Comparison of ENCODE assay signal across 21 cellular contexts in genomic region chr6:77814119-77814518, GRCh38.
A peak's percentile ranks its signal among the peaks of the same experiment; 100 is the strongest.
DNase-seq lines count a peak whose midpoint lies in the region; ATAC-seq, FAIRE-seq and TF ChIP-seq lines count a peak whose summit lies in the region.
"Had no signal": no experiment of that assay in that cellular context is flagged by ENCODE, and none has a peak within 500 bp of the region (broad histone marks: within the 10 kb centered on the region; RNA-seq: fewer than 3 reads in every experiment).

No MANE protein-coding gene starts in this region.

- H3K36me3 Mint-ChIP-seq in Caco-2 (ENCODE audit: insufficient read depth, unreplicated experiment) (no peaks in the 10 kb centered on the region), T-helper 17 cell (ENCODE audit: low read depth) (no peaks in the 10 kb centered on the region)
- H3K36me3 Mint-ChIP-seq: CD14-positive monocyte; CD4-positive, alpha-beta memory T cell; IgD-negative memory B cell had no signal

- intact Hi-C loops in Caco-2 (cut with micrococcal nuclease; ENCODE audit: unreplicated experiment) (loop anchor here (1.0 kb wide), 1 partner anchor 20 kb away; no protein-coding TSS in a partner anchor), HepG2 (cut with micrococcal nuclease; ENCODE audit: unreplicated experiment) (no loop called here)

- no peak for FAIRE-seq in HepG2 (lab: Jason Lieb, UNC)
- FAIRE-seq in small intestine (lab: Jason Lieb, UNC) = no peak
- FAIRE-seq: GM12878, H54, HTR-8/SVneo had no signal

- H3K4me3 Mint-ChIP-seq in Caco-2 (ENCODE audit: unreplicated experiment) (peak overlapping the region; percentile 41), T-helper 17 cell (no peak overlapping the region)
- H3K4me3 Mint-ChIP-seq: CD14-positive monocyte; CD4-positive, alpha-beta memory T cell; HFFc6; IgD-negative memory B cell had no signal

- H3K4me1 Mint-ChIP-seq in Caco-2 (ENCODE audit: low read depth, unreplicated experiment) (peaks cover 30% of the 10 kb centered on the region), T-helper 17 cell (no peaks in the 10 kb centered on the region)
- H3K4me1 Mint-ChIP-seq: CD14-positive monocyte; CD4-positive, alpha-beta memory T cell; IgD-negative memory B cell had no signal

- H4K20me1 ChIP-seq in HepG2 (ENCODE audit: insufficient read depth, low read length) = no peaks in the 10 kb centered on the region
- H4K20me1 ChIP-seq: BLaER1 had no signal

- H3K27me3 Mint-ChIP-seq in Caco-2 (ENCODE audit: insufficient read depth, unreplicated experiment) = no peaks in the 10 kb centered on the region
- H3K27me3 Mint-ChIP-seq in T-helper 17 cell = no peaks in the 10 kb centered on the region
- H3K27me3 Mint-ChIP-seq: CD4-positive, alpha-beta memory T cell; IgD-negative memory B cell had no signal

- H3K4me3 ChIP-seq in Caco-2 (ENCODE audit: low read depth, low read length) (no peak overlapping the region), HepG2 (replicated peaks in 1 of 3; ENCODE audit: insufficient read depth in 1 of 3, low read depth in 2 of 3, low read length in 3 of 3) (no peak overlapping the region), small intestine (ENCODE audit: low read depth in 1 of 2, low read length in 2 of 2) (no peak overlapping the region)
- H3K4me3 ChIP-seq: BLaER1, GM12878 had no signal

- TF ChIP-seq POLR2A in HepG2 (IDR thresholded peaks at IDR 0.05; ENCODE audit: insufficient read depth in 1 of 2, low read depth in 2 of 2, low read length in 2 of 2) = no peak

- POLR2A ChIA-PET in Caco-2 (lab: Charles Lee) = no interaction called here
- POLR2A ChIA-PET in HepG2 (lab: Yijun Ruan, JAX) = no interaction called here

- DNase-seq in Caco-2 (peak in 1 of 2 experiments; percentile 33), T-helper 17 cell (no peak), HepG2 (ENCODE audit: low spot score) (no peak), small intestine (peak; percentile 47), DMS 273 treated with DMSO at 0.1 percent for 48 hours (lab: John Stamatoyannopoulos, UW) (no peak), NCI-H446 (lab: John Stamatoyannopoulos, UW) (no peak), islet precursor cell (no peak)
- DNase-seq: 8988T; Calu3; CD4-positive, alpha-beta memory T cell; DMS53; DND-41; EL; HFFc6 had no signal

- no peaks in the 10 kb centered on the region for H3K36me3 ChIP-seq in Caco-2 (ENCODE audit: control insufficient read depth, insufficient read depth, low read length)
- H3K36me3 ChIP-seq in HepG2 (replicated peaks in 1 of 2; ENCODE audit: control insufficient read depth in 1 of 2, insufficient read depth in 2 of 2, low read length in 2 of 2) = no peaks in the 10 kb centered on the region
- H3K36me3 ChIP-seq in small intestine (ENCODE audit: control insufficient read depth in 2 of 2, insufficient read depth in 2 of 2, low read length in 2 of 2) = no peaks in the 10 kb centered on the region
- H3K36me3 ChIP-seq: BLaER1 had no signal

- no peak overlapping the region for H2AFZ ChIP-seq in HepG2 (ENCODE audit: low read length)

- no peaks in the 10 kb centered on the region for H3K27me3 ChIP-seq in Caco-2 (replicated peaks; ENCODE audit: control insufficient read depth, insufficient read depth, low read length)
- H3K27me3 ChIP-seq in HepG2 (ENCODE audit: control insufficient read depth in 1 of 2, insufficient read depth in 2 of 2, low read length in 2 of 2) = no peaks in the 10 kb centered on the region
- H3K27me3 ChIP-seq in small intestine (ENCODE audit: control insufficient read depth in 2 of 2, insufficient read depth in 2 of 2, low read length in 2 of 2) = no peaks in the 10 kb centered on the region
- H3K27me3 ChIP-seq: BLaER1 had no signal

- no peaks in the 10 kb centered on the region for H3K79me2 ChIP-seq in HepG2 (ENCODE audit: insufficient read depth, low read length)

- no peaks in the 10 kb centered on the region for H3K9me3 Mint-ChIP-seq in Caco-2 (ENCODE audit: unreplicated experiment)

- CTCF ChIA-PET in Caco-2 (lab: Charles Lee) (no interaction called here), HepG2 (lab: Yijun Ruan, JAX; ENCODE audit: low intra/inter-chr PET ratio, low total read pairs) (no interaction called here)

- 75% methylated on average over 1 of the region's 1 CpG for WGBS in HepG2 (ENCODE audit: low lambda C conversion rate)
- WGBS in small intestine, 3 donors = 28 to 70% (median 48%) methylated on average over 1 of the region's 1 CpG

- H3K4me2 ChIP-seq in HepG2 (ENCODE audit: low read depth, low read length) = no peak overlapping the region
- H3K4me2 ChIP-seq: BLaER1 had no signal

- BruUV-seq in Caco-2 (replicated peaks; lab: Mats Ljungman, UMichigan) (no TSS peak), HepG2 (replicated peaks; lab: Mats Ljungman, UMichigan) (no TSS peak)

- no peaks in the 10 kb centered on the region for H3K9me3 ChIP-seq in Caco-2
- no peaks in the 10 kb centered on the region for H3K9me3 ChIP-seq in T-helper 17 cell (ENCODE audit: control insufficient read depth, low read length, poor library complexity, severe bottlenecking)
- H3K9me3 ChIP-seq in HepG2 (ENCODE audit: low read length) = no peaks in the 10 kb centered on the region
- H3K9me3 ChIP-seq in small intestine (ENCODE audit: control insufficient read depth, low read depth) = no peaks in the 10 kb centered on the region
- H3K9me3 ChIP-seq: BLaER1 had no signal

- no peak for TF ChIP-seq RAD21 in HepG2 (CRISPR knock-in tag; IDR thresholded peaks at IDR 0.05)

- peak overlapping the region; percentile 86 for H3K27ac Mint-ChIP-seq in Caco-2 (ENCODE audit: unreplicated experiment)
- peak overlapping the region; percentile 6 for H3K27ac Mint-ChIP-seq in T-helper 17 cell
- H3K27ac Mint-ChIP-seq: CD14-positive monocyte; CD4-positive, alpha-beta memory T cell; HFFc6; IgD-negative memory B cell had no signal

- H3K9ac ChIP-seq in HepG2 (ENCODE audit: insufficient read depth, low read depth, low read length) = no peak overlapping the region
- H3K9ac ChIP-seq: BLaER1 had no signal

- no peak for ATAC-seq in T-helper 17 cell
- no peak for ATAC-seq in HepG2
- ATAC-seq: GM12878, HCT116 had no signal

- TF ChIP-seq EP300 in HepG2 (IDR thresholded peaks at IDR 0.05; ENCODE audit: low read depth in 2 of 2, low read length in 2 of 2) (no peak), HepG2 (CRISPR knock-in tag; IDR thresholded peaks at IDR 0.05; ENCODE audit: borderline replicate concordance) (no peak)

- no peak overlapping the region for H3K27ac ChIP-seq in HepG2 (ENCODE audit: extremely low read length, insufficient read depth, low read length)
- H3K27ac ChIP-seq in small intestine (ENCODE audit: low read depth in 1 of 2, low read length in 1 of 2) = no peak overlapping the region
- H3K27ac ChIP-seq: BLaER1 had no signal

- H3K4me1 ChIP-seq in Caco-2 (peaks cover 35% of the 10 kb centered on the region), HepG2 (ENCODE audit: insufficient read depth, low read length) (peaks cover 25% of the 10 kb centered on the region), small intestine (ENCODE audit: control insufficient read depth in 2 of 2, insufficient read depth in 1 of 2, low read depth in 1 of 2, low read length in 1 of 2) (peaks cover 0 to 2% of the 10 kb centered on the region in 2 donors)
- H3K4me1 ChIP-seq: BLaER1 had no signal

- TF ChIP-seq CTCF in Caco-2 (IDR thresholded peaks at IDR 0.05; ENCODE audit: insufficient read depth in 1 of 2, low read depth in 1 of 2, low read length in 1 of 2, severe bottlenecking in 1 of 2, unreplicated experiment in 1 of 2) = no peak
- TF ChIP-seq CTCF in HepG2 (CRISPR knock-in tag; IDR thresholded peaks at IDR 0.05) = no peak

- in situ Hi-C loops in HepG2 (cut with HindIII; ENCODE audit: extremely low pct_ligation_motif_present, low pct_unique_long_range_greater_than_20kb) = no loop called here

TF ChIP-seq in HepG2, 621 proteins besides CTCF, POLR2A, EP300 and RAD21:
- TF ChIP-seq HNF4A (CRISPR knock-in tag; IDR thresholded peaks at IDR 0.05) (peak; percentile 26; the same call in 1 of the 2 replicates), NR3C1 (CRISPR knock-in tag; IDR thresholded peaks at IDR 0.05) (no peak)
